ENCODE assay signal across 11 cellular contexts in genomic region chr7:80781561-80781979, GRCh38.
DNase-seq lines count a peak whose midpoint lies in the region; ATAC-seq and TF ChIP-seq lines count a peak whose summit lies in the region.
"Had no signal": no experiment of that assay in that cellular context is flagged by ENCODE, and none has a peak within 500 bp of the region (broad histone marks: within the 10 kb centered on the region; RNA-seq: fewer than 3 reads in every experiment).

No MANE protein-coding gene starts in this region.

- POLR2A ChIA-PET in OCI-LY7 (lab: Charles Lee), result no interaction called here

- H3K9ac ChIP-seq in neural progenitor cell (no peak overlapping the region), Karpas-422 (ENCODE audit: low read length) (no peak overlapping the region)

- BruUV-seq in OCI-LY7 (replicated peaks; lab: Mats Ljungman, UMichigan), result no TSS peak

- H3K27me3 ChIP-seq in neural progenitor cell (no peaks in the 10 kb centered on the region), Karpas-422 (ENCODE audit: low read length) (no peaks in the 10 kb centered on the region)

- H3K27ac ChIP-seq in neural progenitor cell (no peak overlapping the region), Karpas-422 (ENCODE audit: low read length) (no peak overlapping the region), OCI-LY7 (ENCODE audit: low read depth, low read length, poor library complexity, severe bottlenecking) (no peak overlapping the region)

- intact Hi-C loops in OCI-LY7 (cut with micrococcal nuclease; ENCODE audit: unreplicated experiment), result no loop called here

- H4K20me1 ChIP-seq in neural progenitor cell (ENCODE audit: low read depth) (no peaks in the 10 kb centered on the region), Karpas-422 (ENCODE audit: insufficient read depth, low read depth, low read length) (no peaks in the 10 kb centered on the region), OCI-LY7 (ENCODE audit: insufficient read depth, low read length) (no peaks in the 10 kb centered on the region)

- H3K4me3 Mint-ChIP-seq in neural progenitor cell, result peak overlapping the region; percentile 4
- H3K4me3 Mint-ChIP-seq in natural killer cell treated with Interleukin-12 subunit alpha and Interleukin-12 subunit beta and Interleukin-15 and Interleukin-18, amount 100 ng/mL, for 72 hours, result no peak overlapping the region
- H3K4me3 Mint-ChIP-seq: activated naive CD8-positive, alpha-beta T cell; nephron progenitor cell had no signal

- H3K4me1 Mint-ChIP-seq in neural progenitor cell, result peaks cover 38% of the 10 kb centered on the region
- H3K4me1 Mint-ChIP-seq in natural killer cell treated with Interleukin-12 subunit alpha and Interleukin-12 subunit beta and Interleukin-15 and Interleukin-18, amount 100 ng/mL, for 72 hours (ENCODE audit: low read depth in 2 of 2), result no peaks in the 10 kb centered on the region

- H3K9me3 Mint-ChIP-seq in neural progenitor cell, result no peaks in the 10 kb centered on the region
- H3K9me3 Mint-ChIP-seq in natural killer cell treated with Interleukin-12 subunit alpha and Interleukin-12 subunit beta and Interleukin-15 and Interleukin-18, amount 100 ng/mL, for 72 hours, result peaks cover 3% of the 10 kb centered on the region
- H3K9me3 Mint-ChIP-seq: nephron progenitor cell had no signal

- H3K9me3 ChIP-seq in neural progenitor cell (ENCODE audit: low read depth), result no peaks in the 10 kb centered on the region
- peaks cover 33% of the 10 kb centered on the region for H3K9me3 ChIP-seq in Karpas-422 (ENCODE audit: low read length)
- no peaks in the 10 kb centered on the region for H3K9me3 ChIP-seq in OCI-LY7 (ENCODE audit: low read length)

- H3K27me3 Mint-ChIP-seq in neural progenitor cell (ENCODE audit: insufficient read depth, low read depth), result peaks cover 3% of the 10 kb centered on the region
- H3K27me3 Mint-ChIP-seq in natural killer cell treated with Interleukin-12 subunit alpha and Interleukin-12 subunit beta and Interleukin-15 and Interleukin-18, amount 100 ng/mL, for 72 hours, result no peaks in the 10 kb centered on the region

- peak overlapping the region; percentile 98 for H3K27ac Mint-ChIP-seq in neural progenitor cell
- H3K27ac Mint-ChIP-seq in natural killer cell treated with Interleukin-12 subunit alpha and Interleukin-12 subunit beta and Interleukin-15 and Interleukin-18, amount 100 ng/mL, for 72 hours, result no peak overlapping the region
- H3K27ac Mint-ChIP-seq: activated naive CD8-positive, alpha-beta T cell; nephron progenitor cell had no signal

- DNase-seq in AG10803 (ENCODE audit: low read depth) (peak; percentile 88), NCI-H446 treated with DMSO at 0.1 percent for 48 hours (lab: John Stamatoyannopoulos, UW) (peak; percentile 57), fibroblast of gingiva (ENCODE audit: low read depth) (peak; percentile 92), neural progenitor cell (ENCODE audit: low spot score) (peak; percentile 17), Karpas-422 (no peak), OCI-LY7 (ENCODE audit: low spot score) (no peak)
- no peak for DNase-seq in natural killer cell treated with Interleukin-12 subunit alpha and Interleukin-12 subunit beta and Interleukin-15 and Interleukin-18, amount 100 ng/mL, for 72 hours (ENCODE audit: low spot score)
- DNase-seq: Calu3, nephron progenitor cell had no signal

- H3K79me2 ChIP-seq in neural progenitor cell (ENCODE audit: low read depth) (no peaks in the 10 kb centered on the region), Karpas-422 (ENCODE audit: low read length) (no peaks in the 10 kb centered on the region), OCI-LY7 (ENCODE audit: insufficient read depth, low read depth, low read length) (no peaks in the 10 kb centered on the region)

- CTCF ChIA-PET in OCI-LY7 (lab: Charles Lee; ENCODE audit: unreplicated experiment), result no interaction called here

- H3K4me1 ChIP-seq in neural progenitor cell (no peaks in the 10 kb centered on the region), Karpas-422 (ENCODE audit: low read length) (no peaks in the 10 kb centered on the region), OCI-LY7 (ENCODE audit: insufficient read depth, low read length, poor library complexity, severe bottlenecking) (no peaks in the 10 kb centered on the region)

- H3K4me3 ChIP-seq in AG10803 (ENCODE audit: low read length), result no peak overlapping the region
- no peak overlapping the region for H3K4me3 ChIP-seq in neural progenitor cell
- no peak overlapping the region for H3K4me3 ChIP-seq in Karpas-422 (ENCODE audit: low read length)
- H3K4me3 ChIP-seq in OCI-LY7 (ENCODE audit: low read depth, low read length, poor library complexity, severe bottlenecking), result no peak overlapping the region

- no peaks in the 10 kb centered on the region for H3K36me3 ChIP-seq in neural progenitor cell
- no peaks in the 10 kb centered on the region for H3K36me3 ChIP-seq in Karpas-422 (ENCODE audit: insufficient read depth, low read length)
- H3K36me3 ChIP-seq in OCI-LY7 (ENCODE audit: insufficient read depth, low read length), result no peaks in the 10 kb centered on the region

- H3K9me2 ChIP-seq in Karpas-422 (replicated peaks; ENCODE audit: insufficient read depth, low read length) (no peaks in the 10 kb centered on the region), OCI-LY7 (ENCODE audit: insufficient read depth, low read length) (no peaks in the 10 kb centered on the region)

- no peak overlapping the region for H3K4me2 ChIP-seq in neural progenitor cell
- no peak overlapping the region for H3K4me2 ChIP-seq in Karpas-422 (ENCODE audit: low read depth, low read length, poor library complexity, severe bottlenecking)
- H3K4me2 ChIP-seq in OCI-LY7 (ENCODE audit: low read length), result no peak overlapping the region

- H3F3A ChIP-seq in neural progenitor cell (ENCODE audit: low read depth), result no peaks in the 10 kb centered on the region

- no peak for ATAC-seq in natural killer cell treated with Interleukin-12 subunit alpha and Interleukin-12 subunit beta and Interleukin-15 and Interleukin-18, amount 100 ng/mL, for 72 hours
- no peak for ATAC-seq in HG02973 (IDR thresholded peaks at IDR 0.05; ENCODE audit: unreplicated experiment)

- peaks cover 2% of the 10 kb centered on the region for H3K36me3 Mint-ChIP-seq in neural progenitor cell
- peaks cover 9% of the 10 kb centered on the region for H3K36me3 Mint-ChIP-seq in natural killer cell treated with Interleukin-12 subunit alpha and Interleukin-12 subunit beta and Interleukin-15 and Interleukin-18, amount 100 ng/mL, for 72 hours
- H3K36me3 Mint-ChIP-seq: activated naive CD8-positive, alpha-beta T cell had no signal

- H2AFZ ChIP-seq in neural progenitor cell (replicated peaks), result no peak overlapping the region
- H2AFZ ChIP-seq in Karpas-422 (ENCODE audit: low read length), result no peak overlapping the region
- H2AFZ ChIP-seq in OCI-LY7 (ENCODE audit: low read length), result no peak overlapping the region

- TF ChIP-seq CTCF in AG10803 (conservative IDR thresholded peaks at IDR 0.05; ENCODE audit: low read length) (no peak; the same call in 1 of the 2 replicates), neural progenitor cell (IDR thresholded peaks at IDR 0.05) (no peak), OCI-LY7 (conservative IDR thresholded peaks at IDR 0.05; ENCODE audit: low read length) (no peak)

Comparison
In these comparisons a context has a peak if more than half of its experiments do, and no peak if none do; other contexts are left out.
1. DNase-seq: peak in AG10803 (single experiment), NCI-H446 treated with DMSO at 0.1 percent for 48 hours (single experiment), fibroblast of gingiva (single experiment) and neural progenitor cell (single experiment); none in natural killer cell treated with Interleukin-12 subunit alpha and Interleukin-12 subunit beta and Interleukin-15 and Interleukin-18, amount 100 ng/mL, for 72 hours (single experiment), Karpas-422 (single experiment) and OCI-LY7 (single experiment).